19 cellular contexts compared by ENCODE assay signal in the genomic region with DNA sequence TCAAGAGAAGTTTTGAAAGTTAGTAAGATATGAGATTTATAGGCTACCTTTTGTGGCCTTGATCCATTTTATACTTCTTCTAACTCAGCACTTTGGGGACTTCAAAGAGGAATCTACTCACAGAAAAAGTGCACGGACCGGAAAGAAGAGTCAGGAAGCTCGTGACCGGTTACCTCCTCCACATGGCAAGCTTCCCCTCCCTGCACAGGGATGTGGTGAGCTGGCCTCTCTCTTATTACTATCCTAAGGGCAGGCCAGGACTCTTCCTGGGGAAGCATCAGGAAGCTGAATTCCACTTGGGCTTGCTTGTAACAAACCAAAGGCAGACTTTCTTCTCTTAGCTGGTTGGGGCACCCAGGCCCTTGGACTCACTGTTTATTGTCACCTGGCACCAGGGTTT.
DNase-seq lines count a peak whose midpoint lies in the region; ATAC-seq and TF ChIP-seq lines count a peak whose summit lies in the region.
"Had no signal": no experiment of that assay in that cellular context is flagged by ENCODE, and none has a peak within 500 bp of the region (broad histone marks: within the 10 kb centered on the region; RNA-seq: fewer than 3 reads in every experiment).

No MANE protein-coding gene starts in this region.

- H3K9me3 Mint-ChIP-seq in nephron progenitor cell = peaks cover 4% of the 10 kb centered on the region

- H3K4me1 ChIP-seq in foreskin keratinocyte (peaks cover 9% of the 10 kb centered on the region), Peyer's patch (no peaks in the 10 kb centered on the region)
- H3K4me1 ChIP-seq: BE2C, HAP-1, SJCRH30 had no signal

- no peaks in the 10 kb centered on the region for H3K36me3 Mint-ChIP-seq in nephron progenitor cell (ENCODE audit: low read depth)
- H3K36me3 Mint-ChIP-seq: CD8-positive, alpha-beta memory T cell had no signal

- DNase-seq in EH (ENCODE audit: low read depth) (peak; percentile 2), foreskin keratinocyte (peak; percentile 38 to 77), nephron progenitor cell (peak; percentile 8), putamen (ENCODE audit: low spot score) (no peak), Peyer's patch (no peak), mucosa of gallbladder (ENCODE audit: low spot score) (no peak)
- DNase-seq: BE2C; CD8-positive, alpha-beta memory T cell; KBM-7; NCI-H1092 treated with DMSO at 0.1 percent for 48 hours; NCI-H1694 treated with DMSO at 0.1 percent for 48 hours; NCI-H446 treated with DMSO at 0.1 percent for 48 hours; NCI-H774 had no signal

- peaks cover 23% of the 10 kb centered on the region for H3K4me1 Mint-ChIP-seq in nephron progenitor cell
- H3K4me1 Mint-ChIP-seq: CD8-positive, alpha-beta memory T cell had no signal

- no peaks in the 10 kb centered on the region for H3K36me3 ChIP-seq in Peyer's patch
- H3K36me3 ChIP-seq: BE2C, HAP-1, SJCRH30 had no signal

- H3K4me3 ChIP-seq in Peyer's patch = no peak overlapping the region
- H3K4me3 ChIP-seq: HAP-1, SJCRH30 had no signal

- H3K9me3 ChIP-seq in Peyer's patch = no peaks in the 10 kb centered on the region
- H3K9me3 ChIP-seq: BE2C, HAP-1, SJCRH30 had no signal

- H3K27ac Mint-ChIP-seq in nephron progenitor cell = peak overlapping the region; percentile 41
- H3K27ac Mint-ChIP-seq: CD8-positive, alpha-beta memory T cell had no signal

- no peak for TF ChIP-seq CTCF in foreskin keratinocyte (conservative IDR thresholded peaks at IDR 0.05)
- no peak for TF ChIP-seq CTCF in nephron progenitor cell (IDR thresholded peaks at IDR 0.05)
- no peak for TF ChIP-seq CTCF in Peyer's patch (IDR thresholded peaks at IDR 0.05)

- no peak for TF ChIP-seq POLR2A in Peyer's patch (IDR thresholded peaks at IDR 0.05)

- H3K27me3 ChIP-seq in foreskin keratinocyte (no peaks in the 10 kb centered on the region), Peyer's patch (no peaks in the 10 kb centered on the region)
- H3K27me3 ChIP-seq: BE2C had no signal

- H3K27ac ChIP-seq in foreskin keratinocyte = no peak overlapping the region
- H3K27ac ChIP-seq in Peyer's patch = no peak overlapping the region
- H3K27ac ChIP-seq: HL-60, RWPE1, SJCRH30 had no signal

- no peak overlapping the region for H3K4me3 Mint-ChIP-seq in nephron progenitor cell
- H3K4me3 Mint-ChIP-seq: CD8-positive, alpha-beta memory T cell had no signal

- ATAC-seq in foreskin keratinocyte (peak; percentile 85), HG02973 (IDR thresholded peaks at IDR 0.05; ENCODE audit: unreplicated experiment) (no peak)

- peaks cover 12% of the 10 kb centered on the region for H3K27me3 Mint-ChIP-seq in nephron progenitor cell (ENCODE audit: low read depth, poor library complexity)

TF ChIP-seq in PFSK-1, 5 proteins besides CTCF, POLR2A, EP300 and RAD21:
- TF ChIP-seq, protein P1, sequence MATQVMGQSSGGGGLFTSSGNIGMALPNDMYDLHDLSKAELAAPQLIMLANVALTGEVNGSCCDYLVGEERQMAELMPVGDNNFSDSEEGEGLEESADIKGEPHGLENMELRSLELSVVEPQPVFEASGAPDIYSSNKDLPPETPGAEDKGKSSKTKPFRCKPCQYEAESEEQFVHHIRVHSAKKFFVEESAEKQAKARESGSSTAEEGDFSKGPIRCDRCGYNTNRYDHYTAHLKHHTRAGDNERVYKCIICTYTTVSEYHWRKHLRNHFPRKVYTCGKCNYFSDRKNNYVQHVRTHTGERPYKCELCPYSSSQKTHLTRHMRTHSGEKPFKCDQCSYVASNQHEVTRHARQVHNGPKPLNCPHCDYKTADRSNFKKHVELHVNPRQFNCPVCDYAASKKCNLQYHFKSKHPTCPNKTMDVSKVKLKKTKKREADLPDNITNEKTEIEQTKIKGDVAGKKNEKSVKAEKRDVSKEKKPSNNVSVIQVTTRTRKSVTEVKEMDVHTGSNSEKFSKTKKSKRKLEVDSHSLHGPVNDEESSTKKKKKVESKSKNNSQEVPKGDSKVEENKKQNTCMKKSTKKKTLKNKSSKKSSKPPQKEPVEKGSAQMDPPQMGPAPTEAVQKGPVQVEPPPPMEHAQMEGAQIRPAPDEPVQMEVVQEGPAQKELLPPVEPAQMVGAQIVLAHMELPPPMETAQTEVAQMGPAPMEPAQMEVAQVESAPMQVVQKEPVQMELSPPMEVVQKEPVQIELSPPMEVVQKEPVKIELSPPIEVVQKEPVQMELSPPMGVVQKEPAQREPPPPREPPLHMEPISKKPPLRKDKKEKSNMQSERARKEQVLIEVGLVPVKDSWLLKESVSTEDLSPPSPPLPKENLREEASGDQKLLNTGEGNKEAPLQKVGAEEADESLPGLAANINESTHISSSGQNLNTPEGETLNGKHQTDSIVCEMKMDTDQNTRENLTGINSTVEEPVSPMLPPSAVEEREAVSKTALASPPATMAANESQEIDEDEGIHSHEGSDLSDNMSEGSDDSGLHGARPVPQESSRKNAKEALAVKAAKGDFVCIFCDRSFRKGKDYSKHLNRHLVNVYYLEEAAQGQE (IDR thresholded peaks at IDR 0.05; ENCODE audit: insufficient read depth in 1 of 2, low read depth in 2 of 2, low read length in 2 of 2) = peak in 1 of 2 experiments; percentile 36; a peak in 1 of 4 replicates
- TF ChIP-seq SIN3A (IDR thresholded peaks at IDR 0.05; ENCODE audit: borderline replicate concordance, insufficient read depth, low read length) = 0 out of 2 replicates have a peak, but pooled peaks have one; percentile 43
- no peak for TF ChIP-seq TAF1 (IDR thresholded peaks at IDR 0.05; ENCODE audit: borderline replicate concordance, insufficient read depth, low read length)
- TF ChIP-seq FOXP2 (optimal IDR thresholded peaks at IDR 0.05; ENCODE audit: borderline replicate concordance, extremely low read depth, extremely low read length, insufficient read depth) = no peak

Comparison
In these comparisons a context has a peak if more than half of its experiments do, and no peak if none do; other contexts are left out.
1. DNase-seq: peak in EH (single experiment), foreskin keratinocyte (2 of 2) and nephron progenitor cell (single experiment); none in putamen (single experiment), Peyer's patch (0 of 3) and mucosa of gallbladder (single experiment).